In the genomic region with DNA sequence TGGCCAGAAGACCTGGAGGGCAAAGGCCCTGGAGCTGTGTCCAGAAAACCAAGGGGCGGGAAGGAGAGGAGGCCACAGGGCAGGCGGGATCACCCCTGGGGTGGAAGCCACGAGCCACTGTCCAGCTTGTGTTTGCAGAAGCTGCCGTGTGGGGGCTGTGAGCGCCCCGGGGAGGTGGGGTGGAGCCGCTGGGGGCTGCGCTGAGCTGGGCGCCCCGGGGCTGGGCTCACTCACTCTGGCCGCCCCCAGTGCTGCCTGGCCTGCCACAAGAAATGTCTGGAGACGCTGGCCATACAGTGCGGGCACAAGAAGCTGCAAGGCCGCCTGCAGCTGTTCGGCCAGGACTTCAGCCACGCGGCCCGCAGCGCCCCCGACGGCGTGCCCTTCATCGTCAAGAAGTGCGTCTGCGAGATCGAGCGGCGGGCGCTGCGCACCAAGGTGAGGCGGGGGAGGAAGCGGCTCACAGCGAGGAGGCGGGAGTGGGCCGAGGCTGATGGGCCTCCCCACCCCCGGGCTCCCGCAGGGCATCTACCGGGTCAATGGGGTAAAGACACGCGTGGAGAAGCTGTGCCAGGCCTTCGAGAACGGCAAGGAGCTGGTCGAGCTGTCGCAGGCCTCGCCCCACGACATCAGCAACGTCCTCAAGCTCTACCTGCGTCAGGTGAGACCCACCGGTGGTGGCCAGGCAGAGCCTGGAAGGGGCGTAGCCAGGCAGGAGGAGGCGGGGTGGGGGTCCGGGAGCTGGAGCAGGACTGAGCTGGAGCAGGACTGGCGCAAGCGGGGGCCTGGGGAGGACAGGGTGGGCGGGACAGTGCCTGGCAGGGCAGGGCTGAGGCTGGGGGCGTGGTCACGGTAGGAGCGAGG, we compare ENCODE assay signal across 7 cellular contexts. TPM values are rescaled to one million over a fixed set of nuclear protein-coding genes. Genes with fewer than 3 reads are reported as not detected.
A peak's percentile ranks its signal among the peaks of the same experiment; 100 is the strongest.
DNase-seq lines count a peak whose midpoint lies in the region; ATAC-seq, FAIRE-seq and TF ChIP-seq lines count a peak whose summit lies in the region.
"Had no signal": no experiment of that assay in that cellular context is flagged by ENCODE, and none has a peak within 500 bp of the region (broad histone marks: within the 10 kb centered on the region; RNA-seq: fewer than 3 reads in every experiment).

No MANE protein-coding gene starts in this region.

- DNase-seq in NCI-H69 (lab: John Stamatoyannopoulos, UW) (peak; percentile 86), kidney (peak; percentile 87), prostate gland (ENCODE audit: low spot score) (no peak)

- H3K9ac ChIP-seq in kidney (ENCODE audit: low read length in 2 of 2), result no peak overlapping the region

- H3K9me3 ChIP-seq in kidney (ENCODE audit: control insufficient read depth in 1 of 2, low read length in 2 of 2), result no peaks in the 10 kb centered on the region
- H3K9me3 ChIP-seq in prostate gland, result no peaks in the 10 kb centered on the region

- H3K27me3 ChIP-seq in prostate gland (replicated peaks; ENCODE audit: insufficient read depth), result no peaks in the 10 kb centered on the region
- H3K27me3 ChIP-seq: foreskin keratinocyte had no signal

- H3K36me3 ChIP-seq in kidney (ENCODE audit: control insufficient read depth in 1 of 2, insufficient read depth in 2 of 2, low read length in 2 of 2) (no peaks in the 10 kb centered on the region), prostate gland (no peaks in the 10 kb centered on the region)

- no peak for TF ChIP-seq POLR2A in prostate gland (IDR thresholded peaks at IDR 0.05)

- H3K4me3 ChIP-seq in kidney (ENCODE audit: low read length in 2 of 2) (no peak overlapping the region), prostate gland (no peak overlapping the region)

- no peak for FAIRE-seq in kidney (lab: Jason Lieb, UNC)

- intact Hi-C loops in kidney (cut with DNase I), result no loop called here
- intact Hi-C loops in prostate gland (cut with DNase I), result no loop called here

- H3K27ac ChIP-seq in C4-2B, result peak overlapping the region; percentile 23; the same call in 1 of the 2 replicates
- H3K27ac ChIP-seq in kidney (ENCODE audit: low read depth in 2 of 2, low read length in 2 of 2), result no peak overlapping the region
- peak overlapping the region in 1 of 2 donors; percentile 23 for H3K27ac ChIP-seq in prostate gland

- ATAC-seq in HG03039 (IDR thresholded peaks at IDR 0.05; ENCODE audit: unreplicated experiment), result no peak
- no peak for ATAC-seq in GM18868 (IDR thresholded peaks at IDR 0.05; ENCODE audit: unreplicated experiment)

- WGBS in prostate gland, result 65% methylated on average over 52 of the region's 58 CpGs

- no peak for TF ChIP-seq CTCF in C4-2B (conservative IDR thresholded peaks at IDR 0.05)
- no peak for TF ChIP-seq CTCF in kidney (IDR thresholded peaks at IDR 0.05; ENCODE audit: borderline replicate concordance, extremely low read depth, insufficient read depth)
- TF ChIP-seq CTCF in prostate gland (IDR thresholded peaks at IDR 0.05), result no peak

- peaks cover 0 to 7% of the 10 kb centered on the region in 2 donors for H3K4me1 ChIP-seq in kidney (ENCODE audit: control insufficient read depth in 1 of 2, insufficient read depth in 1 of 2, low read depth in 1 of 2, low read length in 2 of 2)
- no peaks in the 10 kb centered on the region for H3K4me1 ChIP-seq in prostate gland (replicated peaks)

RNA-seq across cellular contexts. Expression of a gene that starts 13.6 kb away (rescaled TPM):
- total RNA-seq in kidney, result 158 TPM
- 189 TPM for polyA plus RNA-seq in kidney (ENCODE audit: insufficient read depth, low read depth, low replicate concordance)
- 100 to 1,000 TPM; 152 to 169 TPM for total RNA-seq in prostate gland

RNA-seq across cellular contexts. Expression of a gene that starts 14.6 kb away (rescaled TPM):
- total RNA-seq in kidney (50.0 TPM), prostate gland (10 to 100 TPM in 1 of 2 donors, 1 to 10 TPM in 1; 8.9 to 26.2 TPM)
- polyA plus RNA-seq in kidney (ENCODE audit: insufficient read depth, low read depth, low replicate concordance), result 11.8 TPM

RNA-seq across cellular contexts. Expression of a gene that starts 22.3 kb away (rescaled TPM):
- total RNA-seq in kidney (268 TPM), prostate gland (100 to 1,000 TPM; 577 to 627 TPM)
- 966 TPM for polyA plus RNA-seq in kidney (ENCODE audit: insufficient read depth, low read depth, low replicate concordance)

RNA-seq across cellular contexts. Expression of a gene that starts 41.6 kb away (rescaled TPM):
- total RNA-seq in kidney (20.4 TPM), prostate gland (10 to 100 TPM; 16.2 to 25.1 TPM)
- 11.7 TPM for polyA plus RNA-seq in kidney (ENCODE audit: insufficient read depth, low read depth, low replicate concordance)

RNA-seq across cellular contexts. Expression of a gene that starts 55.1 kb away (rescaled TPM):
- total RNA-seq in kidney (131 TPM), prostate gland (100 to 1,000 TPM in 1 of 2 donors, 10 to 100 TPM in 1; 82.9 to 101 TPM)
- polyA plus RNA-seq in kidney (ENCODE audit: insufficient read depth, low read depth, low replicate concordance), result 64.1 TPM
